ENCODE assay signal across 8 cellular contexts in genomic region chr5:57173026-57173317, GRCh38. TPM values are rescaled to one million over a fixed set of nuclear protein-coding genes. Genes with fewer than 3 reads are reported as not detected.
DNase-seq lines count a peak whose midpoint lies in the region; ATAC-seq, FAIRE-seq and TF ChIP-seq lines count a peak whose summit lies in the region.

No MANE protein-coding gene starts in this region.

- H3K4me1 ChIP-seq in iPS-15b (ENCODE audit: control insufficient read depth, insufficient read depth, low read length), result no peaks in the 10 kb centered on the region

- H3K36me3 Mint-ChIP-seq in activated T-helper 1 cell treated with anti-CD3 and anti-CD28 coated beads, Interleukin-12 subunit alpha, Interleukin-12 subunit beta, Interleukin-2, Interleukin-4 antibody, amounts not matched to agents 30 ng/mL and 10 ng/mL and 1 ng/mL, durations not matched to agents 14 hours and 24 hours and 36 hours (ENCODE audit: low read depth), result peaks cover 30% of the 10 kb centered on the region
- H3K36me3 Mint-ChIP-seq in stimulated activated naive B cell treated with anti-CD40 and anti-IgM and Interleukin-4, amounts not matched to agents 10 μg/mL and 1 μg/mL and 100 μg/mL, for 72 hours, result peaks cover 18 to 23% of the 10 kb centered on the region in 2 donors

- H3K27me3 ChIP-seq in iPS-15b (ENCODE audit: control insufficient read depth, insufficient read depth, low read length), result no peaks in the 10 kb centered on the region

- peak overlapping the region; percentile 97 for H3K27ac Mint-ChIP-seq in activated T-helper 1 cell treated with anti-CD3 and anti-CD28 coated beads, Interleukin-12 subunit alpha, Interleukin-12 subunit beta, Interleukin-2, Interleukin-4 antibody, amounts not matched to agents 30 ng/mL and 10 ng/mL and 1 ng/mL, durations not matched to agents 14 hours and 24 hours and 36 hours
- H3K27ac Mint-ChIP-seq in stimulated activated naive B cell treated with anti-CD40 and anti-IgM and Interleukin-4, amounts not matched to agents 10 μg/mL and 1 μg/mL and 100 μg/mL, for 72 hours, result peak overlapping the region; percentile 98

- peak overlapping the region; percentile 84 for H3K4me3 ChIP-seq in iPS-15b (ENCODE audit: low read depth, low read length)

- intact Hi-C loops in activated T-helper 1 cell treated with anti-CD3 and anti-CD28 coated beads, Interleukin-12 subunit alpha, Interleukin-12 subunit beta, Interleukin-2, Interleukin-4 antibody, amounts not matched to agents 30 ng/mL and 10 ng/mL and 1 ng/mL, durations not matched to agents 14 hours and 24 hours and 36 hours (cut with micrococcal nuclease), result loop anchor here (1.0 to 10.0 kb wide), 15 partner anchors 56 to 2000 kb away; partner anchors contain the start of genes CDC20B, DHX29, MIER3 and MTREX

- FAIRE-seq in HTR-8/SVneo (lab: Jason Lieb, UNC), result peak; percentile 83

- no peak for ATAC-seq in stimulated activated naive B cell treated with anti-CD40 and anti-IgM and Interleukin-4, amounts not matched to agents 10 μg/mL and 1 μg/mL and 100 μg/mL, for 72 hours (replicated peaks)
- ATAC-seq in GM18505 (IDR thresholded peaks at IDR 0.05; ENCODE audit: unreplicated experiment), result no peak
- ATAC-seq in GM21381 (IDR thresholded peaks at IDR 0.05; ENCODE audit: unreplicated experiment), result no peak

- TF ChIP-seq POLR2A in GM18505 (IDR thresholded peaks at IDR 0.05; ENCODE audit: borderline replicate concordance, extremely low read depth, insufficient read depth, insufficient read length), result no peak

- H3K27me3 Mint-ChIP-seq in activated T-helper 1 cell treated with anti-CD3 and anti-CD28 coated beads, Interleukin-12 subunit alpha, Interleukin-12 subunit beta, Interleukin-2, Interleukin-4 antibody, amounts not matched to agents 30 ng/mL and 10 ng/mL and 1 ng/mL, durations not matched to agents 14 hours and 24 hours and 36 hours (ENCODE audit: insufficient read depth), result no peaks in the 10 kb centered on the region
- no peaks in the 10 kb centered on the region for H3K27me3 Mint-ChIP-seq in stimulated activated naive B cell treated with anti-CD40 and anti-IgM and Interleukin-4, amounts not matched to agents 10 μg/mL and 1 μg/mL and 100 μg/mL, for 72 hours

- peaks cover 42% of the 10 kb centered on the region for H3K4me1 Mint-ChIP-seq in activated T-helper 1 cell treated with anti-CD3 and anti-CD28 coated beads, Interleukin-12 subunit alpha, Interleukin-12 subunit beta, Interleukin-2, Interleukin-4 antibody, amounts not matched to agents 30 ng/mL and 10 ng/mL and 1 ng/mL, durations not matched to agents 14 hours and 24 hours and 36 hours (ENCODE audit: low read depth)
- H3K4me1 Mint-ChIP-seq in stimulated activated naive B cell treated with anti-CD40 and anti-IgM and Interleukin-4, amounts not matched to agents 10 μg/mL and 1 μg/mL and 100 μg/mL, for 72 hours, result peaks cover 7 to 35% of the 10 kb centered on the region in 2 donors

- peak overlapping the region; percentile 96 for H3K4me3 Mint-ChIP-seq in activated T-helper 1 cell treated with anti-CD3 and anti-CD28 coated beads, Interleukin-12 subunit alpha, Interleukin-12 subunit beta, Interleukin-2, Interleukin-4 antibody, amounts not matched to agents 30 ng/mL and 10 ng/mL and 1 ng/mL, durations not matched to agents 14 hours and 24 hours and 36 hours
- peak overlapping the region; percentile 92 to 96 for H3K4me3 Mint-ChIP-seq in stimulated activated naive B cell treated with anti-CD40 and anti-IgM and Interleukin-4, amounts not matched to agents 10 μg/mL and 1 μg/mL and 100 μg/mL, for 72 hours

- H3K9me3 ChIP-seq in iPS-15b (ENCODE audit: control insufficient read depth, insufficient read depth, low read length), result no peaks in the 10 kb centered on the region

- H3K9me3 Mint-ChIP-seq in activated T-helper 1 cell treated with anti-CD3 and anti-CD28 coated beads, Interleukin-12 subunit alpha, Interleukin-12 subunit beta, Interleukin-2, Interleukin-4 antibody, amounts not matched to agents 30 ng/mL and 10 ng/mL and 1 ng/mL, durations not matched to agents 14 hours and 24 hours and 36 hours, result no peaks in the 10 kb centered on the region
- H3K9me3 Mint-ChIP-seq in stimulated activated naive B cell treated with anti-CD40 and anti-IgM and Interleukin-4, amounts not matched to agents 10 μg/mL and 1 μg/mL and 100 μg/mL, for 72 hours, result no peaks in the 10 kb centered on the region

- H3K9ac ChIP-seq in iPS-15b (ENCODE audit: low read depth, low read length), result peak overlapping the region; percentile 97

- H3K36me3 ChIP-seq in iPS-15b (ENCODE audit: control insufficient read depth, insufficient read depth, low read length), result no peaks in the 10 kb centered on the region

- DNase-seq in HTR-8/SVneo (ENCODE audit: insufficient read length, low spot score) (no peak), DMS153 (lab: John Stamatoyannopoulos, UW) (no peak), OCI-M1 (lab: John Stamatoyannopoulos, UW) (no peak)
- no peak for DNase-seq in activated T-helper 1 cell treated with anti-CD3 and anti-CD28 coated beads, Interleukin-12 subunit alpha, Interleukin-12 subunit beta, Interleukin-2, Interleukin-4 antibody, amounts not matched to agents 30 ng/mL and 10 ng/mL and 1 ng/mL, durations not matched to agents 14 hours and 24 hours and 36 hours (ENCODE audit: low spot score)
- DNase-seq in stimulated activated naive B cell treated with anti-CD40 and anti-IgM and Interleukin-4, amounts not matched to agents 10 μg/mL and 1 μg/mL and 100 μg/mL, for 72 hours, result no peak

RNA-seq across cellular contexts. Expression of gene GPBP1, which starts 0.9 kb away (rescaled TPM):
- total RNA-seq in activated T-helper 1 cell treated with anti-CD3 and anti-CD28 coated beads, Interleukin-12 subunit alpha, Interleukin-12 subunit beta, Interleukin-2, Interleukin-4 antibody, amounts not matched to agents 30 ng/mL and 10 ng/mL and 1 ng/mL, durations not matched to agents 14 hours and 24 hours and 36 hours, result 94.6 and 106 TPM in 2 replicates
